Comparison of ENCODE assay signal across 7 cellular contexts in genomic region chr11:86116386-86116726, GRCh38. TPM values are rescaled to one million over a fixed set of nuclear protein-coding genes. Genes with fewer than 3 reads are reported as not detected.
DNase-seq lines count a peak whose midpoint lies in the region; ATAC-seq and TF ChIP-seq lines count a peak whose summit lies in the region.

No MANE protein-coding gene starts in this region.

- DNase-seq in Panc1 (ENCODE audit: low read depth, low spot score) (no peak), epithelial cell of prostate (ENCODE audit: low read depth, low spot score) (peak; percentile 71), tibial nerve (ENCODE audit: low spot score in 2 of 2) (no peak), NCI-H748 (lab: John Stamatoyannopoulos, UW; ENCODE audit: unreplicated experiment) (no peak), inferior parietal cortex (ENCODE audit: extremely low spot score) (no peak)

- in situ Hi-C loops in Panc1 (cut with HindIII; ENCODE audit: low pct_unique_long_range_greater_than_20kb, low sequenced_read_pairs): no loop called here

- H3K36me3 ChIP-seq in Panc1 (ENCODE audit: control insufficient read depth, insufficient read depth, low read length) (no peaks in the 10 kb centered on the region), tibial nerve (no peaks in the 10 kb centered on the region)

- no peaks in the 10 kb centered on the region for H3K27me3 ChIP-seq in Panc1 (ENCODE audit: control insufficient read depth, insufficient read depth, low read length)
- H3K27me3 ChIP-seq in tibial nerve: no peaks in the 10 kb centered on the region

- H3K4me3 ChIP-seq in Panc1 (ENCODE audit: low read depth in 2 of 2, low read length in 2 of 2): no peak overlapping the region
- no peak overlapping the region for H3K4me3 ChIP-seq in tibial nerve

- H3K9me3 ChIP-seq in Panc1 (ENCODE audit: control insufficient read depth, insufficient read depth, low read depth, low read length) (no peaks in the 10 kb centered on the region), tibial nerve (no peaks in the 10 kb centered on the region)

- 73 to 74% methylated on average over 4 of the region's 4 CpGs for WGBS in tibial nerve, 2 donors

- CTCF ChIA-PET in Panc1 (lab: Charles Lee): interaction anchor here (0.6 kb wide), 2 partner anchors 16 to 47 kb away, joined by 5 read pairs; no protein-coding TSS in a partner anchor

- POLR2A ChIA-PET in Panc1 (lab: Charles Lee): no interaction called here

- peak; percentile 68 for ATAC-seq in GM18861 (IDR thresholded peaks at IDR 0.05; ENCODE audit: unreplicated experiment)
- peak; percentile 92 for ATAC-seq in HG02571 (IDR thresholded peaks at IDR 0.05; ENCODE audit: unreplicated experiment)
- peak; percentile 91 for ATAC-seq in Panc1

- intact Hi-C loops in Panc1 (cut with micrococcal nuclease; ENCODE audit: unreplicated experiment): no loop called here

- no peak for TF ChIP-seq EP300 in tibial nerve (IDR thresholded peaks at IDR 0.05)

- no peak for TF ChIP-seq CTCF in Panc1 (IDR thresholded peaks at IDR 0.05)
- TF ChIP-seq CTCF in tibial nerve (IDR thresholded peaks at IDR 0.05): no peak

- peaks cover 10% of the 10 kb centered on the region; the same call in 1 of the 2 replicates for H3K4me1 ChIP-seq in Panc1 (ENCODE audit: control insufficient read depth, insufficient read depth, low read length)
- peaks cover 0 to 10% (median 4%) of the 10 kb centered on the region in 4 donors for H3K4me1 ChIP-seq in tibial nerve

- TF ChIP-seq POLR2A in tibial nerve (IDR thresholded peaks at IDR 0.05): no peak

- H3K27ac ChIP-seq in Panc1 (ENCODE audit: low read length) (peak overlapping the region; percentile 14; the same call in 1 of the 2 replicates), epithelial cell of prostate (peak overlapping the region; percentile 69), tibial nerve (no peak overlapping the region)

- BruUV-seq in Panc1 (replicated peaks; lab: Mats Ljungman, UMichigan): no TSS peak

RNA-seq across cellular contexts. Expression of gene PICALM, which starts 47.5 kb away (rescaled TPM):
- 153 TPM for total RNA-seq in Panc1 (2021; ENCODE audit: unreplicated experiment)
- polyA plus RNA-seq in Panc1 (2012; ENCODE audit: insufficient read length): 91.7 TPM
- total RNA-seq in tibial nerve: 100 to 1,000 TPM; 287 to 339 (median 313) TPM

Comparison
In these comparisons a context has a peak if more than half of its experiments do, and no peak if none do; other contexts are left out.
1. H3K27ac ChIP-seq: peak in Panc1 (single experiment) and epithelial cell of prostate (single experiment); none in tibial nerve (0 of 4).
2. Peak in every context shown above with its lines, with median percentiles within 50 percentile points of each other: ATAC-seq.